ENCODE assay signal across 11 cellular contexts in genomic region chr15:53384417-53384816, GRCh38.
DNase-seq lines count a peak whose midpoint lies in the region; ATAC-seq and TF ChIP-seq lines count a peak whose summit lies in the region.
"Had no signal": no experiment of that assay in that cellular context is flagged by ENCODE, and none has a peak within 500 bp of the region (broad histone marks: within the 10 kb centered on the region; RNA-seq: fewer than 3 reads in every experiment).

No MANE protein-coding gene starts in this region.

- no peak overlapping the region for H3K4me3 Mint-ChIP-seq in WTC11
- no peak overlapping the region for H3K4me3 Mint-ChIP-seq in T-helper 17 cell
- H3K4me3 Mint-ChIP-seq: nephron had no signal

- H3K4me1 Mint-ChIP-seq in WTC11 (peaks cover under 1% of the 10 kb centered on the region; the same call in 1 of the 2 replicates), T-helper 17 cell (no peaks in the 10 kb centered on the region)
- H3K4me1 Mint-ChIP-seq: nephron had no signal

- POLR2A ChIA-PET in WTC11 (lab: Charles Lee) = no interaction called here

- no peaks in the 10 kb centered on the region for H3K27me3 ChIP-seq in DOHH2 (ENCODE audit: control insufficient read depth, low read length)
- no peaks in the 10 kb centered on the region for H3K27me3 ChIP-seq in Karpas-422 (ENCODE audit: low read length)
- H3K27me3 ChIP-seq in mesendoderm (ENCODE audit: insufficient read depth, low read length, poor library complexity) = no peaks in the 10 kb centered on the region

- no peaks in the 10 kb centered on the region for H4K20me1 ChIP-seq in DOHH2 (ENCODE audit: control insufficient read depth, insufficient read depth, low read depth, low read length)
- no peaks in the 10 kb centered on the region for H4K20me1 ChIP-seq in Karpas-422 (ENCODE audit: insufficient read depth, low read depth, low read length)

- no peak overlapping the region for H3K9ac ChIP-seq in Karpas-422 (ENCODE audit: low read length)
- no peak overlapping the region for H3K9ac ChIP-seq in mesendoderm (ENCODE audit: low read length)

- TF ChIP-seq POLR2A in lower leg skin (IDR thresholded peaks at IDR 0.05) = no peak

- H3K27me3 Mint-ChIP-seq in WTC11 (ENCODE audit: low read depth) = no peaks in the 10 kb centered on the region
- H3K27me3 Mint-ChIP-seq in T-helper 17 cell = no peaks in the 10 kb centered on the region

- H3K27ac Mint-ChIP-seq in WTC11 (no peak overlapping the region), T-helper 17 cell (no peak overlapping the region)
- H3K27ac Mint-ChIP-seq: nephron had no signal

- H3K4ac ChIP-seq in mesendoderm (ENCODE audit: low read depth, low read length) = no peak overlapping the region

- H2BK15ac ChIP-seq in mesendoderm (replicated peaks; ENCODE audit: low read depth) = no peak overlapping the region

- DNase-seq in Karpas-422 (peak; percentile 70), WTC11 (ENCODE audit: low spot score) (peak; percentile 54), mesendoderm (peak; percentile 35), lower leg skin (ENCODE audit: low spot score in 2 of 2) (no peak), T-helper 17 cell (no peak)
- no peak for DNase-seq in stimulated activated CD4-positive, alpha-beta T cell treated with anti-CD3 and anti-CD28 coated beads, Interleukin-4, amount 100 ng/mL, for 1 hour
- DNase-seq: activated CD4-positive, alpha-beta T cell treated with anti-CD3 and anti-CD28 coated beads, Interleukin-2, amount 50 U/mL, for 1 hour; activated effector memory CD4-positive, alpha-beta T cell treated with Interleukin-2 at 50 U/mL for 16 hours had no signal

- no peak overlapping the region for H2AK5ac ChIP-seq in mesendoderm (ENCODE audit: low read length)

- H3K36me3 Mint-ChIP-seq in WTC11 (no peaks in the 10 kb centered on the region), T-helper 17 cell (ENCODE audit: low read depth) (no peaks in the 10 kb centered on the region)

- H4K8ac ChIP-seq in mesendoderm (ENCODE audit: low read depth, low read length) = no peak overlapping the region

- no peak overlapping the region for H3K56ac ChIP-seq in mesendoderm (ENCODE audit: low read length)

- ATAC-seq in WTC11 (peak; percentile 95), T-helper 17 cell (no peak), HG02623 (IDR thresholded peaks at IDR 0.05; ENCODE audit: unreplicated experiment) (no peak)

- no peaks in the 10 kb centered on the region for H3K79me2 ChIP-seq in DOHH2 (ENCODE audit: control insufficient read depth, low read length)
- no peaks in the 10 kb centered on the region for H3K79me2 ChIP-seq in Karpas-422 (ENCODE audit: low read length)
- H3K79me2 ChIP-seq in mesendoderm (ENCODE audit: control insufficient read depth, insufficient read depth, low read length) = no peaks in the 10 kb centered on the region

- no peaks in the 10 kb centered on the region for H3K9me3 Mint-ChIP-seq in WTC11

- H2BK120ac ChIP-seq in mesendoderm (ENCODE audit: low read depth, low read length) = no peak overlapping the region

- H3K9me3 ChIP-seq in DOHH2 (ENCODE audit: control insufficient read depth, insufficient read depth, low read length) (no peaks in the 10 kb centered on the region), Karpas-422 (ENCODE audit: low read length) (no peaks in the 10 kb centered on the region), T-helper 17 cell (ENCODE audit: control insufficient read depth, low read length, poor library complexity, severe bottlenecking) (no peaks in the 10 kb centered on the region)

- no peak overlapping the region for H2BK5ac ChIP-seq in mesendoderm (ENCODE audit: low read length)

- CTCF ChIA-PET in WTC11 (lab: Charles Lee) = interaction anchor here (0.6 to 0.8 kb wide), 4 partner anchors 11 to 790 kb away, joined by 3 to 4 read pairs (median 4); no protein-coding TSS in a partner anchor

- no CpG with 5 or more reads among the region's 3 CpGs for WGBS in mesendoderm (ENCODE audit: extremely low coverage, insufficient coverage, low lambda C conversion rate)
- WGBS in lower leg skin, 2 donors = 54 to 57% methylated on average over 3 of the region's 3 CpGs

- TF ChIP-seq CTCF in DOHH2 (IDR thresholded peaks at IDR 0.05; ENCODE audit: low read depth, low read length, poor library complexity, severe bottlenecking) (peak; percentile 59), WTC11 (IDR thresholded peaks at IDR 0.05) (peak; percentile 26; the same call in 1 of the 2 replicates), lower leg skin (IDR thresholded peaks at IDR 0.05) (no peak)

- H3K36me3 ChIP-seq in DOHH2 (ENCODE audit: control insufficient read depth, low read length) = no peaks in the 10 kb centered on the region
- no peaks in the 10 kb centered on the region for H3K36me3 ChIP-seq in Karpas-422 (ENCODE audit: insufficient read depth, low read length)
- H3K36me3 ChIP-seq in mesendoderm (ENCODE audit: control insufficient read depth, insufficient read depth, low read length) = no peaks in the 10 kb centered on the region

- no peak overlapping the region for H4K5ac ChIP-seq in mesendoderm (ENCODE audit: low read length)

- no peak overlapping the region for H3K23ac ChIP-seq in mesendoderm (ENCODE audit: low read length)

- H3K4me2 ChIP-seq in DOHH2 (ENCODE audit: low read length) = no peak overlapping the region
- no peak overlapping the region for H3K4me2 ChIP-seq in Karpas-422 (ENCODE audit: low read depth, low read length, poor library complexity, severe bottlenecking)
- H3K4me2 ChIP-seq in mesendoderm (ENCODE audit: low read length) = no peak overlapping the region

- H3K4me3 ChIP-seq in DOHH2 (ENCODE audit: low read length) (no peak overlapping the region), Karpas-422 (ENCODE audit: low read length) (no peak overlapping the region), mesendoderm (ENCODE audit: low read length) (no peak overlapping the region), lower leg skin (ENCODE audit: low read depth, poor library complexity, severe bottlenecking) (no peak overlapping the region)

- H3K18ac ChIP-seq in mesendoderm (ENCODE audit: low read length) = no peak overlapping the region

- H3K27ac ChIP-seq in DOHH2 (ENCODE audit: low read depth, low read length) (no peak overlapping the region), Karpas-422 (ENCODE audit: low read length) (no peak overlapping the region), mesendoderm (ENCODE audit: low read depth, low read length) (no peak overlapping the region)

- H3K9me2 ChIP-seq in DOHH2 (replicated peaks; ENCODE audit: control insufficient read depth, low read length) (no peaks in the 10 kb centered on the region), Karpas-422 (replicated peaks; ENCODE audit: insufficient read depth, low read length) (no peaks in the 10 kb centered on the region)

- H3K79me1 ChIP-seq in mesendoderm (ENCODE audit: low read length) = no peaks in the 10 kb centered on the region

- no peak overlapping the region for H2AFZ ChIP-seq in Karpas-422 (ENCODE audit: low read length)

- H3K4me1 ChIP-seq in DOHH2 (ENCODE audit: control insufficient read depth, low read length) (no peaks in the 10 kb centered on the region), Karpas-422 (ENCODE audit: low read length) (no peaks in the 10 kb centered on the region), mesendoderm (ENCODE audit: control insufficient read depth, low read depth, low read length) (no peaks in the 10 kb centered on the region)

- no peaks in the 10 kb centered on the region for H3F3A ChIP-seq in DOHH2 (ENCODE audit: control insufficient read depth, insufficient read depth)

- intact Hi-C loops in lower leg skin (cut with DNase I; ENCODE audit: low total_unique reads) = no loop called here

TF ChIP-seq in WTC11, 78 proteins besides CTCF, POLR2A, EP300 and RAD21:
- TF ChIP-seq ATF2 (CRISPR knock-in tag; IDR thresholded peaks at IDR 0.05; ENCODE audit: borderline replicate concordance, low read depth) (no peak), NR2C2 (CRISPR knock-in tag; IDR thresholded peaks at IDR 0.05) (no peak)

Comparison
In these comparisons a context has a peak if more than half of its experiments do, and no peak if none do; other contexts are left out.
1. CTCF ChIP-seq: peak in DOHH2 (single experiment) and WTC11 (single experiment); none in lower leg skin (0 of 3).
2. DNase-seq: peak in Karpas-422 (single experiment), WTC11 (single experiment) and mesendoderm (single experiment); none in lower leg skin (0 of 2), stimulated activated CD4-positive, alpha-beta T cell treated with anti-CD3 and anti-CD28 coated beads, Interleukin-4, amount 100 ng/mL, for 1 hour (single experiment) and T-helper 17 cell (0 of 3).